ENCODE assay signal across 12 cellular contexts in the genomic region with DNA sequence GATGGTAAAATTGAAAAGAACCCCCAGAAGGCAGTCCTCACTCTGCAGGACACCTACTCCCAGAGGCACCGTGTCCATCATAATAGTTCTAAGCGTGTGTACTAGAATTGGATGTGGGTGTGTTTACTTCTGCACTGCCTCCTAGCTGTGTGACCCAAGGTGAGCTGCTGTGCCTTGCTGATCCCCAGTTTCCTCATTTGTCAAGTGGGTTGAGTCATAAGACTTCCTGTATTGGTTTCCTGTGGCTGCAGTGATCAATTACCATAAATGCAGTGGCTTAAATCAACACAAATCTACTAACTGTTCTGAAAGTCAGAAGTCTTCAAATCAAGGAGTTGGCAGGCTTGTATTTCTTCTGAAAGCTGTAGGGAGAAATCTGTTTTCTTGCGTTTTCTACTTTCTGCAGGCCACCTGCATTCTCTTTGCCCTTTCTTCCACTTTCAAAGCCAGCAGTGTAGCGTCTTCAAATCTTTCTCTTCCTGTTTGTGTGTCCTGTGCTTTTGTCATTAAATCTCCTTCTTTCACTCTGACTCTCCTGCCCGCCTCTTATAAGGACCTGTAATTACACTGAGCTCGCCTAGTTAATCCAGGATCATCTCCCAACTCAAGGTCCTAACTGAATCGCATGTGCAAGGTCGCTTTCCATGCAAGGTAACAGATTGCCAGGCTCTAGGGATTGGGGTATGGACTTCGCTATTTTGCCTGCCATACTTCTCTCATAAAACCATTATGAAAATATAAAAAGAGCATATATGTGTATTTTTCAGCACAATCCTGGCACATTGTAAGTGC. TPM values are rescaled to one million over a fixed set of nuclear protein-coding genes. Genes with fewer than 3 reads are reported as not detected.
DNase-seq lines count a peak whose midpoint lies in the region; ATAC-seq, FAIRE-seq and TF ChIP-seq lines count a peak whose summit lies in the region.
"Had no signal": no experiment of that assay in that cellular context is flagged by ENCODE, and none has a peak within 500 bp of the region (broad histone marks: within the 10 kb centered on the region; RNA-seq: fewer than 3 reads in every experiment).

No MANE protein-coding gene starts in this region.

- peak; percentile 60 for FAIRE-seq in GM18507 (lab: Jason Lieb, UNC)
- FAIRE-seq: K562 had no signal

- TF ChIP-seq CTCF in activated B cell treated with CpG ODN at 0.5 μM for 24 hours (IDR thresholded peaks at IDR 0.05), result no peak

- WGBS in mesendoderm (ENCODE audit: extremely low coverage, insufficient coverage, low lambda C conversion rate), result no CpG with 5 or more reads among the region's 9 CpGs

- no peaks in the 10 kb centered on the region for H3K36me3 Mint-ChIP-seq in activated B cell treated with CpG ODN at 0.5 μM for 24 hours (ENCODE audit: low read depth)

- no peak overlapping the region for H2AK5ac ChIP-seq in mesendoderm (ENCODE audit: low read length)

- peaks cover 7% of the 10 kb centered on the region for H3K4me1 ChIP-seq in mesendoderm (ENCODE audit: control insufficient read depth, low read depth, low read length)

- no peak overlapping the region for H3K9ac ChIP-seq in mesendoderm (ENCODE audit: low read length)

- no peak overlapping the region for H3K23ac ChIP-seq in mesendoderm (ENCODE audit: low read length)

- H3K18ac ChIP-seq in mesendoderm (ENCODE audit: low read length), result no peak overlapping the region

- no peak overlapping the region for H2BK15ac ChIP-seq in mesendoderm (replicated peaks; ENCODE audit: low read depth)

- peaks cover 10% of the 10 kb centered on the region for H3K27me3 Mint-ChIP-seq in activated B cell treated with CpG ODN at 0.5 μM for 24 hours

- H3K4ac ChIP-seq in mesendoderm (ENCODE audit: low read depth, low read length), result no peak overlapping the region

- H4K8ac ChIP-seq in mesendoderm (ENCODE audit: low read depth, low read length), result no peak overlapping the region

- no peak overlapping the region for H3K27ac Mint-ChIP-seq in activated B cell treated with CpG ODN at 0.5 μM for 24 hours

- H3K56ac ChIP-seq in mesendoderm (ENCODE audit: low read length), result no peak overlapping the region

- peaks cover 4% of the 10 kb centered on the region for H3K9me3 Mint-ChIP-seq in activated B cell treated with CpG ODN at 0.5 μM for 24 hours

- no peak overlapping the region for H3K4me3 ChIP-seq in mesendoderm (ENCODE audit: low read length)
- H3K4me3 ChIP-seq: gastrocnemius medialis, K562, thoracic aorta had no signal

- no peak overlapping the region for H2BK5ac ChIP-seq in mesendoderm (ENCODE audit: low read length)

- peak overlapping the region; percentile 25 for H3K4me3 Mint-ChIP-seq in activated B cell treated with CpG ODN at 0.5 μM for 24 hours

- H3K79me1 ChIP-seq in mesendoderm (ENCODE audit: low read length), result no peaks in the 10 kb centered on the region

- no peak overlapping the region for H2BK120ac ChIP-seq in mesendoderm (ENCODE audit: low read depth, low read length)

- no peak for DNase-seq in GM18507 (ENCODE audit: extremely low spot score, insufficient read length, low read depth)
- no peak for DNase-seq in activated B cell treated with CpG ODN at 0.5 μM for 24 hours
- peak; percentile 29 for DNase-seq in mesendoderm
- DNase-seq in dermis blood vessel endothelial cell, result no peak
- no peak for DNase-seq in mesenteric fat pad (ENCODE audit: low spot score)
- no peak for DNase-seq in OCI-M1 (lab: John Stamatoyannopoulos, UW)
- DNase-seq: gastrocnemius medialis, HCEC 1CT, mesenchymal stem cell had no signal

- no peaks in the 10 kb centered on the region for H3K27me3 ChIP-seq in mesendoderm (ENCODE audit: insufficient read depth, low read length, poor library complexity)
- H3K27me3 ChIP-seq: gastrocnemius medialis had no signal

- no peaks in the 10 kb centered on the region for H3K36me3 ChIP-seq in mesendoderm (ENCODE audit: control insufficient read depth, insufficient read depth, low read length)
- H3K36me3 ChIP-seq: gastrocnemius medialis, thoracic aorta had no signal

- H3K4me2 ChIP-seq in mesendoderm (ENCODE audit: low read length), result no peak overlapping the region

- peaks cover 19% of the 10 kb centered on the region for H3K4me1 Mint-ChIP-seq in activated B cell treated with CpG ODN at 0.5 μM for 24 hours

- no peaks in the 10 kb centered on the region for H3K79me2 ChIP-seq in mesendoderm (ENCODE audit: control insufficient read depth, insufficient read depth, low read length)

- intact Hi-C loops in activated B cell treated with CpG ODN at 0.5 μM for 24 hours (cut with micrococcal nuclease), result loop anchor here (10.0 kb wide), 1 partner anchor 665 kb away; no protein-coding TSS in a partner anchor

- POLR2A ChIA-PET in activated B cell treated with CpG ODN at 0.5 μM for 24 hours (lab: Charles Lee), result interaction anchor here (0.6 kb wide), 1 partner anchor 159 kb away, joined by 4 read pairs; no protein-coding TSS in a partner anchor

- H3K27ac ChIP-seq in mesendoderm (ENCODE audit: low read depth, low read length), result peak overlapping the region; percentile 69
- H3K27ac ChIP-seq: thoracic aorta had no signal

- CTCF ChIA-PET in activated B cell treated with CpG ODN at 0.5 μM for 24 hours (lab: Charles Lee), result interaction anchor here (1.8 kb wide), 1 partner anchor 25 kb away, joined by 3 read pairs; no protein-coding TSS in a partner anchor

- peak; percentile 65 for ATAC-seq in HG02852 (IDR thresholded peaks at IDR 0.05; ENCODE audit: unreplicated experiment)
- peak; percentile 28 for ATAC-seq in activated B cell treated with CpG ODN at 0.5 μM for 24 hours (ENCODE audit: low read depth)
- ATAC-seq: gastrocnemius medialis, K562 had no signal

- no peak overlapping the region for H4K5ac ChIP-seq in mesendoderm (ENCODE audit: low read length)

RNA-seq across cellular contexts. Expression of a gene that starts 59.0 kb away (rescaled TPM):
- total RNA-seq in activated B cell treated with CpG ODN at 0.5 μM for 24 hours (3.6 and 3.7 TPM in 2 replicates), dermis blood vessel endothelial cell (19.5 and 23.0 TPM in 2 replicates), mesenteric fat pad (23.4 TPM)
- polyA plus RNA-seq in mesendoderm (2013, experiment 1 of 2), result 1.6 TPM
- polyA plus RNA-seq in mesendoderm (2013, experiment 2 of 2), result 1.8 TPM
